9 cellular contexts compared by ENCODE assay signal in the genomic region with DNA sequence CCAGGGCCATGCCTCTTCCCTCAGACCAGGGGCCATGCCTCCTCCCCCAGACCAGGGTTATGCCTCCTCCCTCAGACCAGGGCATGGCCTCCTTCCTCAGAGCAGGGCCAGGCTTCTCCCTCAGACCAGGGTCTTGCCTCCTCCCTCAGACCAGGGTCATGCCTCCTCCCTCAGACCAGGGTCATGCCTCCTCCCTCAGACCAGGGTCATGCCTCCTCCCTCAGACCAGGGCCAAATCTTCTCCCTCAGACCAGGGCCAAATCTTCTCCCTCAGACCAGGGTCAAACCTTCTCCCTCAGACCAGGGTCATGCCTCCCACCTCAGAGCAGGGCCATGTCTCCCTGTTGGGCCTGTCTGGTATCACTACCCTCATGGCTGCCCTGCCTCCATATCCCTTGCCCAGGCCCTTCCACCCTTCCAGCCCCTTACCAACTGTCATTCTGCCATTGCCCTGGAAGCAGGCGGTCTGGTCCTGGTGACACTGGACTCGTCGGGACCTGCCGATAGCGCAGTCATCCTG. TPM values are rescaled to one million over a fixed set of nuclear protein-coding genes. Genes with fewer than 3 reads are reported as not detected.
DNase-seq lines count a peak whose midpoint lies in the region; ATAC-seq and TF ChIP-seq lines count a peak whose summit lies in the region.
"Had no signal": no experiment of that assay in that cellular context is flagged by ENCODE, and none has a peak within 500 bp of the region (broad histone marks: within the 10 kb centered on the region; RNA-seq: fewer than 3 reads in every experiment).

No MANE protein-coding gene starts in this region.

- peak overlapping the region; percentile 16 for H3K27ac Mint-ChIP-seq in Calu3 (ENCODE audit: unreplicated experiment)
- no peak overlapping the region for H3K27ac Mint-ChIP-seq in WTC11

- H3K4me1 Mint-ChIP-seq in Calu3 (ENCODE audit: low read depth, unreplicated experiment): peaks cover 17% of the 10 kb centered on the region
- peaks cover 5% of the 10 kb centered on the region; the same call in 1 of the 2 replicates for H3K4me1 Mint-ChIP-seq in WTC11

- TF ChIP-seq CTCF in Calu3 (IDR thresholded peaks at IDR 0.05; ENCODE audit: unreplicated experiment): no peak
- no peak for TF ChIP-seq CTCF in WTC11 (IDR thresholded peaks at IDR 0.05)
- TF ChIP-seq CTCF in fibroblast of pulmonary artery (IDR thresholded peaks at IDR 0.05; ENCODE audit: low read length, missing control alignments): no peak

- POLR2A ChIA-PET in WTC11 (lab: Charles Lee): no interaction called here

- peaks cover 9% of the 10 kb centered on the region for H3K27me3 ChIP-seq in rectal smooth muscle tissue (ENCODE audit: control insufficient read depth, insufficient read depth, low read length)

- H3K27ac ChIP-seq in rectal smooth muscle tissue (ENCODE audit: low read depth, low read length): no peak overlapping the region

- H3K27me3 Mint-ChIP-seq in Calu3 (ENCODE audit: unreplicated experiment) (no peaks in the 10 kb centered on the region), WTC11 (ENCODE audit: low read depth) (peaks cover 86% of the 10 kb centered on the region)

- CTCF ChIA-PET in Calu3 (lab: Charles Lee): no interaction called here
- CTCF ChIA-PET in WTC11 (lab: Charles Lee): no interaction called here

- DNase-seq in Calu3: no peak
- DNase-seq in WTC11 (ENCODE audit: low spot score): no peak
- DNase-seq in fibroblast of pulmonary artery (ENCODE audit: low read depth): no peak
- no peak for DNase-seq in foreskin melanocyte
- no peak for DNase-seq in NCI-H774 (lab: John Stamatoyannopoulos, UW)

- no TSS peak for BruUV-seq in Calu3 (replicated peaks; lab: Mats Ljungman, UMichigan)

- ATAC-seq in WTC11 (no peak), HG03045 (IDR thresholded peaks at IDR 0.05; ENCODE audit: unreplicated experiment) (no peak), HG03175 (IDR thresholded peaks at IDR 0.05; ENCODE audit: unreplicated experiment) (no peak)

- H3K9me3 Mint-ChIP-seq in Calu3 (ENCODE audit: low read depth, unreplicated experiment) (no peaks in the 10 kb centered on the region), WTC11 (peaks cover 4% of the 10 kb centered on the region; the same call in 1 of the 2 replicates)
- H3K9me3 Mint-ChIP-seq: neural crest cell had no signal

- H3K4me3 ChIP-seq in fibroblast of pulmonary artery (replicated peaks; ENCODE audit: low read depth, low read length) (peak overlapping the region; percentile 53), rectal smooth muscle tissue (ENCODE audit: low read length) (peak overlapping the region; percentile 65)

- no peaks in the 10 kb centered on the region for H3K36me3 ChIP-seq in rectal smooth muscle tissue (ENCODE audit: control insufficient read depth, insufficient read depth, low read length)

- peaks cover 19% of the 10 kb centered on the region for H3K36me3 Mint-ChIP-seq in Calu3 (ENCODE audit: insufficient read depth, unreplicated experiment)
- no peaks in the 10 kb centered on the region for H3K36me3 Mint-ChIP-seq in WTC11

- H3K4me3 Mint-ChIP-seq in Calu3 (ENCODE audit: low read depth, unreplicated experiment): peak overlapping the region; percentile 85
- peak overlapping the region; percentile 80 for H3K4me3 Mint-ChIP-seq in WTC11

- H3K4me1 ChIP-seq in rectal smooth muscle tissue (ENCODE audit: control insufficient read depth, insufficient read depth, low read length): no peaks in the 10 kb centered on the region

- no peak overlapping the region for H3K9ac ChIP-seq in rectal smooth muscle tissue (ENCODE audit: low read length)

- intact Hi-C loops in Calu3 (cut with micrococcal nuclease; ENCODE audit: unreplicated experiment): no loop called here

TF ChIP-seq in WTC11, 78 proteins besides CTCF, POLR2A, EP300 and RAD21:
- TF ChIP-seq HMGA2 (CRISPR knock-in tag; IDR thresholded peaks at IDR 0.05) (no peak), MYBL2 (CRISPR knock-in tag; IDR thresholded peaks at IDR 0.05) (no peak), FOXJ3 (CRISPR knock-in tag; IDR thresholded peaks at IDR 0.05; ENCODE audit: borderline replicate concordance) (no peak), NR1H2 (CRISPR knock-in tag; IDR thresholded peaks at IDR 0.05) (no peak), JAZF1 (CRISPR knock-in tag; IDR thresholded peaks at IDR 0.05) (no peak), TEAD4 (CRISPR knock-in tag; IDR thresholded peaks at IDR 0.05) (no peak), ZNF317 (CRISPR knock-in tag; IDR thresholded peaks at IDR 0.05; ENCODE audit: borderline replicate concordance, low read depth) (no peak), SMAD3 (CRISPR knock-in tag; IDR thresholded peaks at IDR 0.05; ENCODE audit: borderline replicate concordance) (no peak), CREB1 (CRISPR knock-in tag; IDR thresholded peaks at IDR 0.05) (no peak), TEAD1 (CRISPR knock-in tag; IDR thresholded peaks at IDR 0.05) (no peak), ZNF263 (CRISPR knock-in tag; IDR thresholded peaks at IDR 0.05; ENCODE audit: low read depth) (no peak)
- TF ChIP-seq, protein P1, sequence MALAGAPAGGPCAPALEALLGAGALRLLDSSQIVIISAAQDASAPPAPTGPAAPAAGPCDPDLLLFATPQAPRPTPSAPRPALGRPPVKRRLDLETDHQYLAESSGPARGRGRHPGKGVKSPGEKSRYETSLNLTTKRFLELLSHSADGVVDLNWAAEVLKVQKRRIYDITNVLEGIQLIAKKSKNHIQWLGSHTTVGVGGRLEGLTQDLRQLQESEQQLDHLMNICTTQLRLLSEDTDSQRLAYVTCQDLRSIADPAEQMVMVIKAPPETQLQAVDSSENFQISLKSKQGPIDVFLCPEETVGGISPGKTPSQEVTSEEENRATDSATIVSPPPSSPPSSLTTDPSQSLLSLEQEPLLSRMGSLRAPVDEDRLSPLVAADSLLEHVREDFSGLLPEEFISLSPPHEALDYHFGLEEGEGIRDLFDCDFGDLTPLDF (CRISPR knock-in tag; IDR thresholded peaks at IDR 0.05): no peak
- TF ChIP-seq, protein P2, sequence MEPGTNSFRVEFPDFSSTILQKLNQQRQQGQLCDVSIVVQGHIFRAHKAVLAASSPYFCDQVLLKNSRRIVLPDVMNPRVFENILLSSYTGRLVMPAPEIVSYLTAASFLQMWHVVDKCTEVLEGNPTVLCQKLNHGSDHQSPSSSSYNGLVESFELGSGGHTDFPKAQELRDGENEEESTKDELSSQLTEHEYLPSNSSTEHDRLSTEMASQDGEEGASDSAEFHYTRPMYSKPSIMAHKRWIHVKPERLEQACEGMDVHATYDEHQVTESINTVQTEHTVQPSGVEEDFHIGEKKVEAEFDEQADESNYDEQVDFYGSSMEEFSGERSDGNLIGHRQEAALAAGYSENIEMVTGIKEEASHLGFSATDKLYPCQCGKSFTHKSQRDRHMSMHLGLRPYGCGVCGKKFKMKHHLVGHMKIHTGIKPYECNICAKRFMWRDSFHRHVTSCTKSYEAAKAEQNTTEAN (CRISPR knock-in tag; IDR thresholded peaks at IDR 0.05): no peak

RNA-seq across cellular contexts. Expression of a gene that starts 4.2 kb away (rescaled TPM):
- 5.0 and 6.4 TPM in 2 replicates for total RNA-seq in Calu3 (2022)
- total RNA-seq in WTC11 (2021): 0.39 to 0.78 TPM (median 0.46 TPM) in 3 replicates
- total RNA-seq: neural crest cell had no signal

RNA-seq across cellular contexts. Expression of a gene that starts 17.3 kb away (rescaled TPM):
- total RNA-seq in Calu3 (2022) (147 and 152 TPM in 2 replicates), WTC11 (2021) (0.76 to 1.1 TPM (median 0.98 TPM) in 3 replicates)

RNA-seq across cellular contexts. Expression of a gene that starts 29.0 kb away (rescaled TPM):
- total RNA-seq in Calu3 (2022) (12.9 and 13.9 TPM in 2 replicates), WTC11 (2021) (6.2 to 7.1 TPM (median 6.7 TPM) in 3 replicates)

RNA-seq across cellular contexts. Expression of a gene that starts 43.3 kb away (rescaled TPM):
- 69.1 and 85.5 TPM in 2 replicates for total RNA-seq in Calu3 (2022)
- 25.7 to 39.6 TPM (median 34.3 TPM) in 3 replicates for total RNA-seq in WTC11 (2021)

Comparison
In these comparisons a context has a peak if more than half of its experiments do, and no peak if none do; other contexts are left out.
1. RNA of a gene that starts 17.3 kb away (total RNA-seq): 147 to 152 TPM in Calu3; 0.76 to 1.1 TPM in WTC11; every median in the first group is over 10 times any median in the second.